17 cellular contexts compared by ENCODE assay signal in genomic region chrX:133468081-133468480, GRCh38. TPM values are rescaled to one million over a fixed set of nuclear protein-coding genes. Genes with fewer than 3 reads are reported as not detected.
DNase-seq lines count a peak whose midpoint lies in the region; ATAC-seq and TF ChIP-seq lines count a peak whose summit lies in the region.
"Had no signal": no experiment of that assay in that cellular context is flagged by ENCODE, and none has a peak within 500 bp of the region (broad histone marks: within the 10 kb centered on the region; RNA-seq: fewer than 3 reads in every experiment).

No MANE protein-coding gene starts in this region.

- 25% methylated on average over 2 of the region's 3 CpGs; no CpG with 5 or more reads in 1 of the 2 donors for WGBS in body of pancreas, 2 donors
- WGBS in testis, 2 donors = 87 to 100% methylated on average over 1 to 3 of the region's 3 CpGs

- no peaks in the 10 kb centered on the region for H3K9me3 Mint-ChIP-seq in MCF 10A (ENCODE audit: unreplicated experiment)

- intact Hi-C loops in body of pancreas (cut with DNase I) = no loop called here
- intact Hi-C loops in testis (cut with DNase I; ENCODE audit: low total_unique reads) = no loop called here
- intact Hi-C loops in MCF 10A (cut with micrococcal nuclease) = no loop called here

- TF ChIP-seq CTCF in body of pancreas (IDR thresholded peaks at IDR 0.05) (peak in 2 of 7 experiments; percentile 7 to 21), testis (IDR thresholded peaks at IDR 0.05) (no peak), MCF 10A (IDR thresholded peaks at IDR 0.05; ENCODE audit: unreplicated experiment) (no peak)

- BruUV-seq in MCF 10A (replicated peaks; lab: Mats Ljungman, UMichigan) = no TSS peak

- H3K4me1 Mint-ChIP-seq in MCF 10A (ENCODE audit: insufficient read depth, unreplicated experiment) = no peaks in the 10 kb centered on the region

- H3K27ac ChIP-seq in body of pancreas = no peak overlapping the region
- H3K27ac ChIP-seq in testis = no peak overlapping the region

- CTCF ChIA-PET in MCF 10A (lab: Yijun Ruan, JAX) = no interaction called here

- H3K4me3 ChIP-seq in body of pancreas = no peak overlapping the region
- H3K4me3 ChIP-seq in testis = no peak overlapping the region

- no peak for ATAC-seq in body of pancreas

- no peak for TF ChIP-seq POLR2A in body of pancreas (IDR thresholded peaks at IDR 0.05)
- no peak for TF ChIP-seq POLR2A in testis (IDR thresholded peaks at IDR 0.05)

- H3K36me3 ChIP-seq in body of pancreas (replicated peaks in 1 of 2; ENCODE audit: insufficient read depth in 1 of 2, low read depth in 2 of 2) (no peaks in the 10 kb centered on the region), testis (ENCODE audit: low read depth, missing control alignments) (no peaks in the 10 kb centered on the region)

- no peaks in the 10 kb centered on the region for H3K9me3 ChIP-seq in body of pancreas
- no peaks in the 10 kb centered on the region for H3K9me3 ChIP-seq in testis

- no peaks in the 10 kb centered on the region for H3K27me3 ChIP-seq in body of pancreas
- no peaks in the 10 kb centered on the region for H3K27me3 ChIP-seq in testis

- POLR2A ChIA-PET in MCF 10A (lab: Yijun Ruan, JAX) = interaction anchor here (0.9 kb wide), 1 partner anchor 23 kb away, joined by 3 read pairs; no protein-coding TSS in a partner anchor

- H3K4me3 Mint-ChIP-seq in MCF 10A (ENCODE audit: unreplicated experiment) = no peak overlapping the region
- H3K4me3 Mint-ChIP-seq: CD4-positive, CD25-positive, alpha-beta regulatory T cell; HFFc6 had no signal

- H3K27ac Mint-ChIP-seq in MCF 10A (ENCODE audit: low read depth, unreplicated experiment) = no peak overlapping the region
- H3K27ac Mint-ChIP-seq: CD4-positive, CD25-positive, alpha-beta regulatory T cell; HFFc6 had no signal

- no peaks in the 10 kb centered on the region for H3K36me3 Mint-ChIP-seq in MCF 10A (ENCODE audit: insufficient read depth, unreplicated experiment)
- H3K36me3 Mint-ChIP-seq: CD4-positive, CD25-positive, alpha-beta regulatory T cell had no signal

- peaks cover 20% of the 10 kb centered on the region for H3K27me3 Mint-ChIP-seq in MCF 10A (ENCODE audit: insufficient read depth, unreplicated experiment)
- H3K27me3 Mint-ChIP-seq: CD4-positive, CD25-positive, alpha-beta regulatory T cell had no signal

- peak; percentile 2 for DNase-seq in HK-2 (ENCODE audit: unreplicated experiment)
- peak; percentile 20 for DNase-seq in OCI-M1 (lab: John Stamatoyannopoulos, UW)
- DNase-seq in body of pancreas = peak; percentile 6 to 40 (median 22)
- DNase-seq in myocyte (ENCODE audit: low read depth) = peak; percentile 9
- DNase-seq in testis = no peak
- no peak for DNase-seq in SHP77 treated with DMSO at 0.1 percent for 48 hours (lab: John Stamatoyannopoulos, UW)
- DNase-seq in MCF 10A (ENCODE audit: unreplicated experiment) = no peak
- DNase-seq in NCI-H1105 treated with DMSO at 0.1 percent for 48 hours (lab: John Stamatoyannopoulos, UW) = no peak
- DNase-seq: CD4-positive, CD25-positive, alpha-beta regulatory T cell; DMS79 treated with DMSO at 0.1 percent for 48 hours; HFFc6; NCI-H1417 treated with DMSO at 0.1 percent for 48 hours; NCI-H2029; NCI-H2171 treated with DMSO at 0.1 percent for 48 hours; NCI-H774; RPMI8226 had no signal

- H3K4me1 ChIP-seq in body of pancreas (no peaks in the 10 kb centered on the region), testis (no peaks in the 10 kb centered on the region)

RNA-seq across cellular contexts. Expression of gene GPC4, which starts 52.8 kb away (rescaled TPM):
- total RNA-seq in body of pancreas = 10 to 100 TPM in 1 of 2 donors, 1 to 10 TPM in 1; 9.3 to 11.2 TPM
- 0.99 and 1.2 TPM in 2 replicates for total RNA-seq in myocyte
- 8.1 TPM for polyA plus RNA-seq in myocyte (2012)
- total RNA-seq in testis = 10 to 100 TPM; 13.8 to 15.9 TPM
- polyA plus RNA-seq in testis (ENCODE audit: insufficient read depth, low read depth, low replicate concordance) = 17.8 TPM
- total RNA-seq in MCF 10A (2022) = 1.4 and 1.9 TPM in 2 replicates
- total RNA-seq: CD4-positive, CD25-positive, alpha-beta regulatory T cell; HFFc6; NCI-H460 had no signal
- polyA plus RNA-seq: CD4-positive, CD25-positive, alpha-beta regulatory T cell had no signal

Comparison
In these comparisons a context has a peak if more than half of its experiments do, and no peak if none do; other contexts are left out.
1. DNase-seq: peak in HK-2 (single experiment), OCI-M1 (single experiment), body of pancreas (4 of 4) and myocyte (single experiment); none in testis (single experiment), SHP77 treated with DMSO at 0.1 percent for 48 hours (single experiment), MCF 10A (single experiment) and NCI-H1105 treated with DMSO at 0.1 percent for 48 hours (single experiment).